Comparison of ENCODE assay signal across 1 cellular context in genomic region chr20:54545959-54546358, GRCh38.
TF ChIP-seq lines count a peak whose summit lies in the region.

No MANE protein-coding gene starts in this region.

TF ChIP-seq in GM23338, 12 proteins besides CTCF, POLR2A, EP300 and RAD21 (continued from another document):
- TF ChIP-seq ZNF462 (CRISPR knock-in tag; IDR thresholded peaks at IDR 0.05): no peak
- no peak for TF ChIP-seq CREB1 (CRISPR knock-in tag; IDR thresholded peaks at IDR 0.05; ENCODE audit: low read depth)
- no peak for TF ChIP-seq EZH2 (IDR thresholded peaks at IDR 0.05; ENCODE audit: low read depth, unreplicated experiment)
- no peak for TF ChIP-seq NANOG (IDR thresholded peaks at IDR 0.05; ENCODE audit: borderline replicate concordance)
- no peak for TF ChIP-seq POLR2AphosphoS5 (IDR thresholded peaks at IDR 0.05; ENCODE audit: low read depth)
- no peak for TF ChIP-seq JUNB (IDR thresholded peaks at IDR 0.05; ENCODE audit: unreplicated experiment)
- no peak for TF ChIP-seq ZNF114 (CRISPR knock-in tag; IDR thresholded peaks at IDR 0.05)
